Comparison of ENCODE assay signal across 14 cellular contexts in genomic region chr9:127723450-127723849, GRCh38. TPM values are rescaled to one million over a fixed set of nuclear protein-coding genes. Genes with fewer than 3 reads are reported as not detected.
DNase-seq lines count a peak whose midpoint lies in the region; ATAC-seq and TF ChIP-seq lines count a peak whose summit lies in the region.
"Had no signal": no experiment of that assay in that cellular context is flagged by ENCODE, and none has a peak within 500 bp of the region (broad histone marks: within the 10 kb centered on the region; RNA-seq: fewer than 3 reads in every experiment).

No MANE protein-coding gene starts in this region.

- ATAC-seq in left cardiac atrium (peak; percentile 27 to 64), HG02981 (IDR thresholded peaks at IDR 0.05; ENCODE audit: unreplicated experiment) (no peak)
- no peak for ATAC-seq in activated CD4-positive, alpha-beta T cell treated with anti-CD3 and anti-CD28 coated beads for 36 hours
- ATAC-seq: natural killer cell had no signal

- peak overlapping the region; percentile 95 for H3K27ac ChIP-seq in RWPE1
- H3K27ac ChIP-seq: spleen had no signal

- no peak overlapping the region for H3K4me3 ChIP-seq in fibroblast of pulmonary artery (replicated peaks; ENCODE audit: low read depth, low read length)
- H3K4me3 ChIP-seq: spleen had no signal

- peaks cover 11% of the 10 kb centered on the region for H3K4me1 Mint-ChIP-seq in activated CD4-positive, alpha-beta T cell treated with anti-CD3 and anti-CD28 coated beads for 36 hours

- H3K9me3 Mint-ChIP-seq in activated CD4-positive, alpha-beta T cell treated with anti-CD3 and anti-CD28 coated beads for 36 hours (ENCODE audit: low read depth), result no peaks in the 10 kb centered on the region
- H3K9me3 Mint-ChIP-seq: natural killer cell; T-helper 1 cell treated with Interleukin-12 subunit alpha and Interleukin-12 subunit beta and Interleukin-4 antibody, amounts not matched to agents 30 μg/mL and 1 μg/mL, for 36 hours had no signal

- POLR2A ChIA-PET in RWPE1 (lab: Yijun Ruan, JAX; ENCODE audit: low non-redundant PET), result no interaction called here
- POLR2A ChIA-PET in activated CD4-positive, alpha-beta T cell treated with anti-CD3 and anti-CD28 coated beads for 36 hours (lab: Charles Lee), result no interaction called here

- intact Hi-C loops in left cardiac atrium (cut with DNase I), result no loop called here
- intact Hi-C loops in cardiac septum (cut with DNase I), result no loop called here
- intact Hi-C loops in activated CD4-positive, alpha-beta T cell treated with anti-CD3 and anti-CD28 coated beads for 36 hours (cut with DNase I, micrococcal nuclease), result no loop called here

- CTCF ChIA-PET in RWPE1 (lab: Yijun Ruan, JAX), result interaction anchor here (5.6 kb wide), 1 partner anchor 11 kb away, joined by 30 read pairs; the partner anchor contains the start of gene TOR2A
- CTCF ChIA-PET in activated CD4-positive, alpha-beta T cell treated with anti-CD3 and anti-CD28 coated beads for 36 hours (lab: Charles Lee), result no interaction called here

- no peak for TF ChIP-seq CTCF in RWPE1 (conservative IDR thresholded peaks at IDR 0.05; ENCODE audit: low read depth)
- peak; percentile 3 for TF ChIP-seq CTCF in fibroblast of pulmonary artery (IDR thresholded peaks at IDR 0.05; ENCODE audit: low read length, missing control alignments)

- H3K27ac Mint-ChIP-seq in activated CD4-positive, alpha-beta T cell treated with anti-CD3 and anti-CD28 coated beads for 36 hours, result no peak overlapping the region
- H3K27ac Mint-ChIP-seq: natural killer cell; T-helper 1 cell treated with Interleukin-12 subunit alpha and Interleukin-12 subunit beta and Interleukin-4 antibody, amounts not matched to agents 30 μg/mL and 1 μg/mL, for 36 hours had no signal

- DNase-seq in left cardiac atrium (no peak), cardiac septum (ENCODE audit: low spot score) (no peak), RWPE1 (ENCODE audit: low spot score) (no peak), fibroblast of pulmonary artery (ENCODE audit: low read depth) (peak; percentile 60), epidermal melanocyte (ENCODE audit: insufficient read length, low spot score) (no peak)
- DNase-seq in activated CD4-positive, alpha-beta T cell treated with anti-CD3 and anti-CD28 coated beads for 36 hours, result no peak
- DNase-seq in stimulated activated CD4-positive, alpha-beta T cell treated with anti-CD3 and anti-CD28 coated beads, Interleukin-4, amount 100 ng/mL, for 1 hour, result no peak
- DNase-seq: natural killer cell; NCI-H1092; spleen; stimulated activated CD8-positive, alpha-beta memory T cell treated with anti-CD3 and anti-CD28 coated beads, Interleukin-4, amount 100 ng/mL, for 48 hours had no signal

- H3K36me3 Mint-ChIP-seq in activated CD4-positive, alpha-beta T cell treated with anti-CD3 and anti-CD28 coated beads for 36 hours (ENCODE audit: low read depth), result no peaks in the 10 kb centered on the region
- H3K36me3 Mint-ChIP-seq: natural killer cell had no signal

- H3K4me3 Mint-ChIP-seq in activated CD4-positive, alpha-beta T cell treated with anti-CD3 and anti-CD28 coated beads for 36 hours, result no peak overlapping the region
- H3K4me3 Mint-ChIP-seq: natural killer cell; T-helper 1 cell treated with Interleukin-12 subunit alpha and Interleukin-12 subunit beta and Interleukin-4 antibody, amounts not matched to agents 30 μg/mL and 1 μg/mL, for 36 hours had no signal

- no peaks in the 10 kb centered on the region for H3K27me3 Mint-ChIP-seq in activated CD4-positive, alpha-beta T cell treated with anti-CD3 and anti-CD28 coated beads for 36 hours

RNA-seq across cellular contexts. Expression of gene TTC16, which starts 7.6 kb away (rescaled TPM):
- under 1 TPM; 0.05 to 0.09 TPM for total RNA-seq in left cardiac atrium
- total RNA-seq in cardiac septum, result 0.16 TPM
- under 1 TPM; 0.16 to 0.30 TPM for total RNA-seq in activated CD4-positive, alpha-beta T cell treated with anti-CD3 and anti-CD28 coated beads for 36 hours
- total RNA-seq: endothelial cell of umbilical vein had no signal

RNA-seq across cellular contexts. Expression of gene PTRH1, which starts 8.0 kb away (rescaled TPM):
- total RNA-seq in left cardiac atrium, result 10 to 100 TPM; 12.3 to 14.3 TPM
- total RNA-seq in cardiac septum, result 13.4 TPM
- total RNA-seq in activated CD4-positive, alpha-beta T cell treated with anti-CD3 and anti-CD28 coated beads for 36 hours, result 10 to 100 TPM; 12.9 to 15.1 TPM

RNA-seq across cellular contexts. Expression of gene TOR2A, which starts 11.6 kb away (rescaled TPM):
- total RNA-seq in left cardiac atrium (1 to 10 TPM; 5.1 TPM), cardiac septum (4.4 TPM)
- 10 to 100 TPM; 11.3 to 14.0 TPM for total RNA-seq in activated CD4-positive, alpha-beta T cell treated with anti-CD3 and anti-CD28 coated beads for 36 hours

RNA-seq across cellular contexts. Expression of gene CFAP157, which starts 16.7 kb away (rescaled TPM):
- not detected for total RNA-seq in left cardiac atrium
- total RNA-seq in cardiac septum, result not detected
- not detected for total RNA-seq in activated CD4-positive, alpha-beta T cell treated with anti-CD3 and anti-CD28 coated beads for 36 hours
- total RNA-seq: endothelial cell of umbilical vein, natural killer cell had no signal

RNA-seq across cellular contexts. Expression of gene SH2D3C, which starts 55.0 kb away (rescaled TPM):
- total RNA-seq in left cardiac atrium (10 to 100 TPM; 18.4 to 21.5 TPM), cardiac septum (16.0 TPM)
- total RNA-seq in activated CD4-positive, alpha-beta T cell treated with anti-CD3 and anti-CD28 coated beads for 36 hours, result 10 to 100 TPM; 30.3 to 35.2 TPM

Comparison
In these comparisons a context has a peak if more than half of its experiments do, and no peak if none do; other contexts are left out.
1. ATAC-seq: peak in left cardiac atrium (2 of 2); none in activated CD4-positive, alpha-beta T cell treated with anti-CD3 and anti-CD28 coated beads for 36 hours (single experiment) and HG02981 (single experiment).